17 cellular contexts compared by ENCODE assay signal in genomic region chr15:38559131-38559530, GRCh38. TPM values are rescaled to one million over a fixed set of nuclear protein-coding genes. Genes with fewer than 3 reads are reported as not detected.
A peak's percentile ranks its signal among the peaks of the same experiment; 100 is the strongest.
DNase-seq lines count a peak whose midpoint lies in the region; ATAC-seq and FAIRE-seq lines count a peak whose summit lies in the region.
"Had no signal": no experiment of that assay in that cellular context is flagged by ENCODE, and none has a peak within 500 bp of the region (broad histone marks: within the 10 kb centered on the region; RNA-seq: fewer than 3 reads in every experiment).

No MANE protein-coding gene starts in this region.

- POLR2A ChIA-PET in activated CD4-positive, alpha-beta T cell treated with anti-CD3 and anti-CD28 coated beads for 36 hours (lab: Charles Lee), result interaction anchor here (0.6 to 8.8 kb wide), 4 partner anchors 52 to 124 kb away, joined by 3 to 194 read pairs (median 5); no protein-coding TSS in a partner anchor
- POLR2A ChIA-PET in naive thymus-derived CD8-positive, alpha-beta T cell (lab: Charles Lee), result interaction anchor here (0.9 to 9.1 kb wide), 4 partner anchors 12 to 127 kb away, joined by 3 to 206 read pairs (median 84); no protein-coding TSS in a partner anchor

- no peak for DNase-seq in activated CD4-positive, alpha-beta T cell treated with anti-CD3 and anti-CD28 coated beads for 36 hours
- DNase-seq in activated CD4-positive, alpha-beta T cell treated with anti-CD3 and anti-CD28 coated beads, Interleukin-2, amount 50 U/mL, for 4 hours, result no peak
- DNase-seq in GM19239 (ENCODE audit: insufficient read length, low spot score) (no peak), NCI-H1092 (lab: John Stamatoyannopoulos, UW) (no peak), NCI-H2107 (lab: John Stamatoyannopoulos, UW) (no peak)
- DNase-seq in naive thymus-derived CD8-positive, alpha-beta T cell, result no peak
- DNase-seq: DMS53; GOT3; NK-92 treated with Interleukin-12 subunit alpha and Interleukin-12 subunit beta, amount 100 ng/mL, for 24 hours; occipital lobe; right cardiac atrium; stimulated activated naive B cell treated with anti-CD40 and anti-IgM and Interleukin-4, amounts not matched to agents 10 μg/mL and 1 μg/mL and 100 μg/mL, for 72 hours; trophoblast cell had no signal

- intact Hi-C loops in activated CD4-positive, alpha-beta T cell treated with anti-CD3 and anti-CD28 coated beads for 36 hours (cut with DNase I, micrococcal nuclease), result loop anchor here (5.0 to 10.0 kb wide), 2 partner anchors 37 to 1226 kb away; partner anchors contain the start of gene FSIP1 (in 1 of the 2)

- peak overlapping the region; percentile 98 for H3K27ac Mint-ChIP-seq in activated CD4-positive, alpha-beta T cell treated with anti-CD3 and anti-CD28 coated beads for 36 hours
- H3K27ac Mint-ChIP-seq in activated naive CD8-positive, alpha-beta T cell, result peak overlapping the region; percentile 98
- peak overlapping the region; percentile 69 to 98 (median 92) for H3K27ac Mint-ChIP-seq in naive thymus-derived CD8-positive, alpha-beta T cell

- peaks cover 89% of the 10 kb centered on the region for H3K36me3 Mint-ChIP-seq in activated CD4-positive, alpha-beta T cell treated with anti-CD3 and anti-CD28 coated beads for 36 hours (ENCODE audit: low read depth)
- peaks cover 31% of the 10 kb centered on the region for H3K36me3 Mint-ChIP-seq in activated naive CD8-positive, alpha-beta T cell
- peaks cover 3 to 75% (median 47%) of the 10 kb centered on the region in 3 donors for H3K36me3 Mint-ChIP-seq in naive thymus-derived CD8-positive, alpha-beta T cell

- H3K9me3 Mint-ChIP-seq in activated CD4-positive, alpha-beta T cell treated with anti-CD3 and anti-CD28 coated beads for 36 hours (ENCODE audit: low read depth), result no peaks in the 10 kb centered on the region
- H3K9me3 Mint-ChIP-seq in activated naive CD8-positive, alpha-beta T cell (ENCODE audit: low read depth), result no peaks in the 10 kb centered on the region
- H3K9me3 Mint-ChIP-seq in naive thymus-derived CD8-positive, alpha-beta T cell, result no peaks in the 10 kb centered on the region
- H3K9me3 Mint-ChIP-seq: stimulated activated naive B cell treated with anti-CD40 and anti-IgM and Interleukin-4, amounts not matched to agents 10 μg/mL and 1 μg/mL and 100 μg/mL, for 72 hours had no signal

- CTCF ChIA-PET in activated CD4-positive, alpha-beta T cell treated with anti-CD3 and anti-CD28 coated beads for 36 hours (lab: Charles Lee), result interaction anchor here (0.7 to 10.4 kb wide), 6 partner anchors 14 to 140 kb away, joined by 3 to 339 read pairs (median 12); no protein-coding TSS in a partner anchor

- peaks cover 82% of the 10 kb centered on the region for H3K4me1 Mint-ChIP-seq in activated CD4-positive, alpha-beta T cell treated with anti-CD3 and anti-CD28 coated beads for 36 hours
- peaks cover 95% of the 10 kb centered on the region for H3K4me1 Mint-ChIP-seq in activated naive CD8-positive, alpha-beta T cell (ENCODE audit: low read depth)
- peaks cover 53 to 98% (median 90%) of the 10 kb centered on the region in 4 donors for H3K4me1 Mint-ChIP-seq in naive thymus-derived CD8-positive, alpha-beta T cell

- ATAC-seq in activated CD4-positive, alpha-beta T cell treated with anti-CD3 and anti-CD28 coated beads for 36 hours, result no peak
- no peak for ATAC-seq in naive thymus-derived CD8-positive, alpha-beta T cell
- ATAC-seq in HG03460 (IDR thresholded peaks at IDR 0.05; ENCODE audit: unreplicated experiment), result no peak
- ATAC-seq: left lobe of liver; right cardiac atrium; stimulated activated naive B cell treated with anti-CD40 and anti-IgM and Interleukin-4, amounts not matched to agents 10 μg/mL and 1 μg/mL and 100 μg/mL, for 72 hours had no signal

- H3K4me3 Mint-ChIP-seq in activated CD4-positive, alpha-beta T cell treated with anti-CD3 and anti-CD28 coated beads for 36 hours, result peak overlapping the region; percentile 93
- peak overlapping the region; percentile 95 for H3K4me3 Mint-ChIP-seq in activated naive CD8-positive, alpha-beta T cell
- peak overlapping the region; percentile 38 to 98 (median 96) for H3K4me3 Mint-ChIP-seq in naive thymus-derived CD8-positive, alpha-beta T cell

- H3K27me3 Mint-ChIP-seq in activated CD4-positive, alpha-beta T cell treated with anti-CD3 and anti-CD28 coated beads for 36 hours, result no peaks in the 10 kb centered on the region
- H3K27me3 Mint-ChIP-seq in activated naive CD8-positive, alpha-beta T cell, result no peaks in the 10 kb centered on the region
- no peaks in the 10 kb centered on the region for H3K27me3 Mint-ChIP-seq in naive thymus-derived CD8-positive, alpha-beta T cell
- H3K27me3 Mint-ChIP-seq: stimulated activated naive B cell treated with anti-CD40 and anti-IgM and Interleukin-4, amounts not matched to agents 10 μg/mL and 1 μg/mL and 100 μg/mL, for 72 hours had no signal

- FAIRE-seq in GM19239 (lab: Jason Lieb, UNC), result peak; percentile 14
- FAIRE-seq: A204.1 had no signal

RNA-seq across cellular contexts. Expression of gene RASGRP1, which starts 5.5 kb away (rescaled TPM):
- 100 to 1,000 TPM; 102 to 120 TPM for total RNA-seq in activated CD4-positive, alpha-beta T cell treated with anti-CD3 and anti-CD28 coated beads for 36 hours
- total RNA-seq in naive thymus-derived CD8-positive, alpha-beta T cell, result 10 to 100 TPM; 83.7 to 88.5 TPM
- polyA plus RNA-seq in naive thymus-derived CD8-positive, alpha-beta T cell, result 10 to 100 TPM; 52.3 to 90.5 (median 73.4) TPM
